Comparison of ENCODE assay signal across 8 cellular contexts in the genomic region with DNA sequence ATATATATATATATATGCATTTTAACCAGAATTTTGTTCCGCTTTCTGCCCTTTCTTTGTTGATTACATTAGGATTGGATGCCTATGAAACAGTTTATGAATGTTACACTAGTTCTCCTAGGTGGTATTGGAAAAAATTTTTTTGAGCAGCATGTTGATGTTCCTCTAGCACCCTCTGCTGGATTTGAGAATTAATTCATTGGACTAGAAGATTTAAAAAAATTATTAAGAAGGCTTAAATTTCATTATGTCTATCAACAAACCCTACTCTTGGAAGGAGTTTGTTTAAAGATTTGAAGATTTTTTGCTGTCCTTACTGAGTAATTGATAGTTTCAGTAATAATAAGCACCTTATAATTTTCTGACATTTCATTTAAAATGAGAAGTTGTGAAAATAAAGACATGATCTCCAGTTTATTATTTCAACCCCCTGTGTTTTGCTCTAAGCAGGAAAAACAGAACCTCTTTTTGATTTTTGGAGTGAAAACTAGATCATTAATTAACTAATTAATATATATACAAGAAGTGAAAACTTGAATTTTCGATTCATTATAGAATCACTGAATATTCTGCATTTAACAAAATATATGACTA.
DNase-seq lines count a peak whose midpoint lies in the region; ATAC-seq and TF ChIP-seq lines count a peak whose summit lies in the region.

No MANE protein-coding gene starts in this region.

- H3K27me3 ChIP-seq in GM06990 (replicated peaks; ENCODE audit: control insufficient read depth, insufficient read depth, low read length), result no peaks in the 10 kb centered on the region
- no peaks in the 10 kb centered on the region for H3K27me3 ChIP-seq in Loucy (ENCODE audit: insufficient read depth, low read length, poor library complexity, severe bottlenecking)
- H3K27me3 ChIP-seq in foreskin keratinocyte, result no peaks in the 10 kb centered on the region
- H3K27me3 ChIP-seq in thoracic aorta (replicated peaks; ENCODE audit: insufficient read depth), result no peaks in the 10 kb centered on the region

- H3K36me3 ChIP-seq in GM06990 (ENCODE audit: control insufficient read depth, insufficient read depth, low read length), result no peaks in the 10 kb centered on the region
- H3K36me3 ChIP-seq in Loucy (ENCODE audit: insufficient read depth, low read length), result 0 out of 2 replicates have a peak, but pooled peaks cover 8% of the 10 kb centered on the region
- no peaks in the 10 kb centered on the region for H3K36me3 ChIP-seq in thoracic aorta

- H3K27ac ChIP-seq in foreskin keratinocyte (no peak overlapping the region), thoracic aorta (no peak overlapping the region)

- H3K9me3 ChIP-seq in Loucy (ENCODE audit: insufficient read depth, low read depth, low read length) (no peaks in the 10 kb centered on the region), thoracic aorta (no peaks in the 10 kb centered on the region)

- no peak overlapping the region for H3K4me3 ChIP-seq in GM06990 (replicated peaks; ENCODE audit: low read depth, low read length)
- no peak overlapping the region for H3K4me3 ChIP-seq in Loucy (ENCODE audit: low read length, poor library complexity, severe bottlenecking)
- H3K4me3 ChIP-seq in thoracic aorta, result no peak overlapping the region

- DNase-seq in GM06990 (ENCODE audit: extremely low read depth, insufficient read length) (no peak), SK-MEL-5 (ENCODE audit: low read depth, low spot score) (peak; percentile 68), foreskin keratinocyte (peak in 1 of 2 donors; percentile 11), thoracic aorta (ENCODE audit: low spot score) (no peak)

- H3K4me1 ChIP-seq in Loucy (ENCODE audit: insufficient read depth, low read length, poor library complexity, severe bottlenecking), result peaks cover 10% of the 10 kb centered on the region
- no peaks in the 10 kb centered on the region for H3K4me1 ChIP-seq in foreskin keratinocyte
- H3K4me1 ChIP-seq in thoracic aorta (ENCODE audit: control insufficient read depth in 1 of 2, low read depth in 2 of 2), result no peaks in the 10 kb centered on the region

- in situ Hi-C loops in SK-MEL-5 (cut with HindIII; ENCODE audit: low pct_unique_long_range_greater_than_20kb, low sequenced_read_pairs), result no loop called here

- H2AFZ ChIP-seq in Loucy (ENCODE audit: low read length), result no peak overlapping the region

- H3K79me2 ChIP-seq in Loucy (ENCODE audit: insufficient read depth, low read length), result no peaks in the 10 kb centered on the region

- H4K20me1 ChIP-seq in Loucy (ENCODE audit: insufficient read depth, low read length, poor library complexity, severe bottlenecking), result no peaks in the 10 kb centered on the region

- H3K4me2 ChIP-seq in Loucy (ENCODE audit: low read depth, low read length, poor library complexity, severe bottlenecking), result no peak overlapping the region

- peak; percentile 39 for TF ChIP-seq CTCF in GM06990 (IDR thresholded peaks at IDR 0.05; ENCODE audit: insufficient read depth, low read length, poor library complexity, severe bottlenecking)
- peak; percentile 71 for TF ChIP-seq CTCF in Loucy (conservative IDR thresholded peaks at IDR 0.05; ENCODE audit: low read length)
- TF ChIP-seq CTCF in foreskin keratinocyte (conservative IDR thresholded peaks at IDR 0.05), result peak; percentile 65
- TF ChIP-seq CTCF in thoracic aorta (IDR thresholded peaks at IDR 0.05), result peak; percentile 34

- H3F3A ChIP-seq in Loucy (ENCODE audit: low read depth), result no peaks in the 10 kb centered on the region

- no peak overlapping the region for H3K9ac ChIP-seq in Loucy (ENCODE audit: low read depth, low read length, poor library complexity, severe bottlenecking)

- ATAC-seq in foreskin keratinocyte (peak; percentile 35), thoracic aorta (ENCODE audit: insufficient number of reproducible peaks, low FRiP score, low read depth) (no peak), HG02981 (IDR thresholded peaks at IDR 0.05; ENCODE audit: unreplicated experiment) (no peak), GM18519 (IDR thresholded peaks at IDR 0.05; ENCODE audit: low FRiP score, unreplicated experiment) (no peak), HG03342 (IDR thresholded peaks at IDR 0.05; ENCODE audit: unreplicated experiment) (no peak)

- H3K9me2 ChIP-seq in Loucy (replicated peaks; ENCODE audit: low read depth, low read length), result no peaks in the 10 kb centered on the region
